In genomic region chr16:57635266-57636097, GRCh38 we compare ENCODE assay signal across 1 cellular context.
TF ChIP-seq lines count a peak whose summit lies in the region.

No MANE protein-coding gene starts in this region.

TF ChIP-seq in SK-N-SH treated with all-trans-retinoic acid at 6 μM for 48 hours, 23 proteins besides CTCF, POLR2A, EP300 and RAD21 (continued from another document):
- TF ChIP-seq CSRNP3 (CRISPR knock-in tag; IDR thresholded peaks at IDR 0.05), result no peak
- TF ChIP-seq BACH2 (CRISPR knock-in tag; IDR thresholded peaks at IDR 0.05; ENCODE audit: borderline replicate concordance), result no peak
- no peak for TF ChIP-seq ESRRG (CRISPR knock-in tag; IDR thresholded peaks at IDR 0.05)
- TF ChIP-seq ISL1 (CRISPR knock-in tag; IDR thresholded peaks at IDR 0.05), result no peak
- TF ChIP-seq ZNF70 (CRISPR knock-in tag; IDR thresholded peaks at IDR 0.05), result no peak
- TF ChIP-seq RARB (CRISPR knock-in tag; IDR thresholded peaks at IDR 0.05), result no peak
- no peak for TF ChIP-seq PATZ1 (CRISPR knock-in tag; IDR thresholded peaks at IDR 0.05; ENCODE audit: borderline replicate concordance)
- TF ChIP-seq PPARA (CRISPR knock-in tag; IDR thresholded peaks at IDR 0.05; ENCODE audit: borderline replicate concordance), result no peak
- TF ChIP-seq, protein P1, sequence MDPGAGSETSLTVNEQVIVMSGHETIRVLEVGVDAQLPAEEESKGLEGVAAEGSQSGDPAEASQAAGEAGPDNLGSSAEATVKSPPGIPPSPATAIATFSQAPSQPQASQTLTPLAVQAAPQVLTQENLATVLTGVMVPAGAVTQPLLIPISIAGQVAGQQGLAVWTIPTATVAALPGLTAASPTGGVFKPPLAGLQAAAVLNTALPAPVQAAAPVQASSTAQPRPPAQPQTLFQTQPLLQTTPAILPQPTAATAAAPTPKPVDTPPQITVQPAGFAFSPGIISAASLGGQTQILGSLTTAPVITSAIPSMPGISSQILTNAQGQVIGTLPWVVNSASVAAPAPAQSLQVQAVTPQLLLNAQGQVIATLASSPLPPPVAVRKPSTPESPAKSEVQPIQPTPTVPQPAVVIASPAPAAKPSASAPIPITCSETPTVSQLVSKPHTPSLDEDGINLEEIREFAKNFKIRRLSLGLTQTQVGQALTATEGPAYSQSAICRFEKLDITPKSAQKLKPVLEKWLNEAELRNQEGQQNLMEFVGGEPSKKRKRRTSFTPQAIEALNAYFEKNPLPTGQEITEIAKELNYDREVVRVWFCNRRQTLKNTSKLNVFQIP (CRISPR knock-in tag; IDR thresholded peaks at IDR 0.05; ENCODE audit: borderline replicate concordance, low read depth), result no peak
- no peak for TF ChIP-seq OSR1 (CRISPR knock-in tag; IDR thresholded peaks at IDR 0.05)
